In the genomic region with DNA sequence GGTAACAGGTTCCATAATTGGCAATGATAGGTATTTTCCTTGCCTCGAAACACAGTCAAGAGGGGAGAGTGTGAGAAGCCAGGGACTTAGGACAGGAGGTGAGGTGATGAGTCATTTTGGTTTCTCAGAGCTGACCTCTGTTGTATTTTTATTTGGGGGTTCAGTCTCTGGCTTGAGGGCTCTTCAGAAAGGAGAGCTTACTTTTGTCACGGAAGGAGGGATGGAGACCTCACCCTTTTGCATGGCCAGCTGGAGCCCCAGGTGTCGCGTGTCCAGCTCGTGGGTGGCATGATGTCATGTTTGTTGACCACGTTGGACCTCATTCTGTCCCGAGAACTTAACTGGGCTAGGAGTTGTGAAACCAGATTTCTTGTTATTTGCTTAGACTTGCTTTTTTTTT, we compare ENCODE assay signal across 13 cellular contexts.
DNase-seq lines count a peak whose midpoint lies in the region; ATAC-seq and TF ChIP-seq lines count a peak whose summit lies in the region.
"Had no signal": no experiment of that assay in that cellular context is flagged by ENCODE, and none has a peak within 500 bp of the region (broad histone marks: within the 10 kb centered on the region; RNA-seq: fewer than 3 reads in every experiment).

No MANE protein-coding gene starts in this region.

- no peak overlapping the region for H3K4me3 ChIP-seq in GM12864 (ENCODE audit: low read depth, low read length)
- no peak overlapping the region for H3K4me3 ChIP-seq in A673 (ENCODE audit: low read depth, low read length, poor library complexity, severe bottlenecking)

- H3K9me3 ChIP-seq in A673 (ENCODE audit: low read depth, low read length, poor library complexity, severe bottlenecking), result no peaks in the 10 kb centered on the region

- intact Hi-C loops in A673 (cut with micrococcal nuclease; ENCODE audit: unreplicated experiment), result no loop called here

- TF ChIP-seq CTCF in GM12864 (IDR thresholded peaks at IDR 0.05; ENCODE audit: low read depth, low read length, missing control alignments) (no peak), A673 (conservative IDR thresholded peaks at IDR 0.05; ENCODE audit: low read depth, low read length) (no peak), foreskin keratinocyte (conservative IDR thresholded peaks at IDR 0.05) (no peak)

- ATAC-seq in GM19372 (IDR thresholded peaks at IDR 0.05; ENCODE audit: low read depth, unreplicated experiment) (peak; percentile 55), HG02884 (IDR thresholded peaks at IDR 0.05; ENCODE audit: unreplicated experiment) (peak; percentile 43), foreskin keratinocyte (no peak)

- H3K27me3 ChIP-seq in A673 (replicated peaks; ENCODE audit: insufficient read depth, low read depth, low read length, poor library complexity), result no peaks in the 10 kb centered on the region
- no peaks in the 10 kb centered on the region for H3K27me3 ChIP-seq in foreskin keratinocyte

- no peaks in the 10 kb centered on the region for H3K4me1 ChIP-seq in A673 (ENCODE audit: insufficient read depth, low read length, poor library complexity, severe bottlenecking)
- no peaks in the 10 kb centered on the region for H3K4me1 ChIP-seq in foreskin keratinocyte
- H3K4me1 ChIP-seq: parathyroid adenoma had no signal

- H3K27ac ChIP-seq in A673 (ENCODE audit: low read depth, low read length, poor library complexity, severe bottlenecking) (no peak overlapping the region), foreskin keratinocyte (no peak overlapping the region)
- H3K27ac ChIP-seq: parathyroid adenoma, RWPE1 had no signal

- CTCF ChIA-PET in A673 (lab: Charles Lee), result no interaction called here

- DNase-seq in GM12864 (ENCODE audit: low read depth) (peak; percentile 78), M059J (ENCODE audit: low read depth) (peak; percentile 26), A673 (ENCODE audit: low spot score) (no peak), T-helper 9 cell (no peak), NCI-H1436 treated with DMSO at 0.1 percent for 48 hours (lab: John Stamatoyannopoulos, UW) (no peak), foreskin keratinocyte (no peak)
- DNase-seq: activated CD4-positive, alpha-beta T cell treated with anti-CD3 and anti-CD28 coated beads, Interleukin-2, amount 50 U/mL, for 4 hours; C1 segment of cervical spinal cord; NCI-H1092 had no signal

- POLR2A ChIA-PET in A673 (lab: Charles Lee; ENCODE audit: low non-redundant PET), result no interaction called here

- H3K36me3 ChIP-seq in A673 (ENCODE audit: insufficient read depth, low read length, poor library complexity, severe bottlenecking), result no peaks in the 10 kb centered on the region

- BruUV-seq in A673 (replicated peaks; lab: Mats Ljungman, UMichigan), result no TSS peak

Comparison
In these comparisons a context has a peak if more than half of its experiments do, and no peak if none do; other contexts are left out.
1. DNase-seq: peak in GM12864 (single experiment) and M059J (single experiment); none in A673 (single experiment), T-helper 9 cell (single experiment), NCI-H1436 treated with DMSO at 0.1 percent for 48 hours (single experiment) and foreskin keratinocyte (0 of 2).